Comparison of ENCODE assay signal across 15 cellular contexts in the genomic region with DNA sequence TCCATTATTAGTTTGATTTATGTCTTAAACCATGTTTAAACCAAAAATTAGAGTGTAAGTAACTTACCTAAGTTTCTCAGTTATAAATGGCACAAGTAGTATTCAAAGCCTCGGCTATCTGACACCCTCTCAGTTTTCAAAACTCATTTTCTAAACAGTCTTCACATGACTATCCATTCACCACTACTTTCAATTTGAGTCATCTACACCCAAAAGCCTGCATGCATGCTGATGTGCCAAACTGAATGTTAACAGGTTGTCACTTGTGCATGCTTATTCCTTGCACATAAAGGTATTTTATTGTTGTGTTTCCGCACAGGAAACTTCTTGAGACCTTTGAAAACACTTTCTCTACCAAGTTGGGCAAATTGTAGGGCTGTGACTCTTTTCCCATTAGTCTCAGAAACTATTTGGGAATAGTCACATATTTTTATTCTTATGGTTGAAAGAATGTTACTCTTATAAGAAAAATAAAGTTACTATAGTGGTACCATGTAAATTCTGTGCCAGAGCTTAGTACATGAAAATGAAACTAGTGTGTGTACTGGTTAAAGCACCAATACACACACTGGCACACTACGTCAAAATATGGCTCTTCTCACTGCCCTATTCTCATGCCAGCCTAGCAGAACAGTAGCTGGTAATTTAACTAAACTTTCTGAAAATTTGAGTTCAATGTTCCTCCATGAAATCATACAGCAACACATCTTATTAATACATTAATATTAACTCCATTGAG. TPM values are rescaled to one million over a fixed set of nuclear protein-coding genes. Genes with fewer than 3 reads are reported as not detected.
A peak's percentile ranks its signal among the peaks of the same experiment; 100 is the strongest.
DNase-seq lines count a peak whose midpoint lies in the region; ATAC-seq, FAIRE-seq and TF ChIP-seq lines count a peak whose summit lies in the region.
"Had no signal": no experiment of that assay in that cellular context is flagged by ENCODE, and none has a peak within 500 bp of the region (broad histone marks: within the 10 kb centered on the region; RNA-seq: fewer than 3 reads in every experiment).

No MANE protein-coding gene starts in this region.

- 92 to 93% methylated on average over 3 of the region's 3 CpGs for WGBS in testis, 2 donors
- 93 to 96% (median 93%) methylated on average over 3 of the region's 3 CpGs for WGBS in ovary, 3 donors

- no peak for TF ChIP-seq CTCF in testis (IDR thresholded peaks at IDR 0.05)
- TF ChIP-seq CTCF in ovary (IDR thresholded peaks at IDR 0.05): no peak

- peaks cover 2% of the 10 kb centered on the region for H3K4me1 ChIP-seq in testis
- no peaks in the 10 kb centered on the region for H3K4me1 ChIP-seq in ovary (ENCODE audit: insufficient read depth)
- H3K4me1 ChIP-seq: parathyroid adenoma had no signal

- intact Hi-C loops in testis (cut with DNase I; ENCODE audit: low total_unique reads): no loop called here
- intact Hi-C loops in head of caudate nucleus (cut with DNase I): no loop called here
- intact Hi-C loops in ovary (cut with DNase I): no loop called here

- H3K36me3 ChIP-seq in testis (ENCODE audit: low read depth, missing control alignments): no peaks in the 10 kb centered on the region
- H3K36me3 ChIP-seq in ovary: no peaks in the 10 kb centered on the region

- H3K27ac ChIP-seq in testis (no peak overlapping the region), ovary (no peak overlapping the region)
- H3K27ac ChIP-seq: parathyroid adenoma had no signal

- no peaks in the 10 kb centered on the region for H3K27me3 ChIP-seq in testis
- H3K27me3 ChIP-seq in ovary: no peaks in the 10 kb centered on the region

- H3K4me3 ChIP-seq in testis (no peak overlapping the region), ovary (no peak overlapping the region)
- H3K4me3 ChIP-seq: lung had no signal

- ATAC-seq in GM19351 (IDR thresholded peaks at IDR 0.05; ENCODE audit: unreplicated experiment): peak; percentile 96
- ATAC-seq in HG02678 (IDR thresholded peaks at IDR 0.05; ENCODE audit: unreplicated experiment): peak; percentile 91
- peak; percentile 93 for ATAC-seq in HG03432 (IDR thresholded peaks at IDR 0.05; ENCODE audit: unreplicated experiment)

- TF ChIP-seq POLR2A in GM12892 (IDR thresholded peaks at IDR 0.05; ENCODE audit: low read depth, low read length) (no peak), testis (IDR thresholded peaks at IDR 0.05) (no peak), ovary (IDR thresholded peaks at IDR 0.05) (no peak)

- peak; percentile 88 for FAIRE-seq in GM12892 (lab: Jason Lieb, UNC)

- no peak for TF ChIP-seq EP300 in ovary (IDR thresholded peaks at IDR 0.05)

- DNase-seq in GM12892 (ENCODE audit: insufficient read length): no peak
- no peak for DNase-seq in testis
- DNase-seq in head of caudate nucleus: no peak
- DNase-seq in activated CD4-positive, alpha-beta T cell treated with anti-CD3 and anti-CD28 coated beads for 4 hours: no peak
- no peak for DNase-seq in ovary
- DNase-seq: activated CD4-positive, alpha-beta T cell treated with anti-CD3 and anti-CD28 coated beads, Interleukin-2, amount 10 ng/mL, durations not matched to agents 24 days and 14 days; activated naive CD8-positive, alpha-beta T cell treated with anti-CD3 and anti-CD28 coated beads for 36 hours; HFFc6; NCI-H82; SK-N-SH had no signal

- no peaks in the 10 kb centered on the region for H3K9me3 ChIP-seq in testis
- no peaks in the 10 kb centered on the region for H3K9me3 ChIP-seq in ovary
- H3K9me3 ChIP-seq: SK-N-SH had no signal

RNA-seq across cellular contexts. Expression of gene OR51E2, which starts 2.2 kb away (rescaled TPM):
- not detected for polyA plus RNA-seq in GM12892 (2012; ENCODE audit: missing spikeins)
- total RNA-seq in testis (under 1 TPM in 1 of 2 donors, not detected in 1; 0.47 TPM), ovary (under 1 TPM in 4 of 7 donors, not detected in 3; 0.11 to 0.65 (median 0.23) TPM)
- polyA plus RNA-seq in testis (ENCODE audit: insufficient read depth, low read depth, low replicate concordance) (0.17 TPM), ovary (1 to 10 TPM in 1 of 2 donors, under 1 TPM in 1; 0.67 to 2.0 TPM)
- total RNA-seq: activated CD4-positive, alpha-beta T cell treated with anti-CD3 and anti-CD28 coated beads, Interleukin-2, amount 10 ng/mL, durations not matched to agents 24 days and 14 days; activated naive CD8-positive, alpha-beta T cell treated with anti-CD3 and anti-CD28 coated beads for 36 hours; lung had no signal
- polyA plus RNA-seq: lung, SK-N-SH had no signal

RNA-seq across cellular contexts. Expression of gene MMP26, which starts 4.7 kb away (rescaled TPM):
- polyA plus RNA-seq in GM12892 (2012; ENCODE audit: missing spikeins): not detected
- total RNA-seq in testis (under 1 TPM in 1 of 2 donors, not detected in 1; 0.55 TPM), ovary (under 1 TPM in 1 of 7 donors, not detected in 6; 0.23 TPM)
- polyA plus RNA-seq in testis (ENCODE audit: insufficient read depth, low read depth, low replicate concordance) (1.1 TPM), ovary (not detected)
- total RNA-seq: activated CD4-positive, alpha-beta T cell treated with anti-CD3 and anti-CD28 coated beads, Interleukin-2, amount 10 ng/mL, durations not matched to agents 24 days and 14 days; activated naive CD8-positive, alpha-beta T cell treated with anti-CD3 and anti-CD28 coated beads for 36 hours; HFFc6; lung had no signal
- polyA plus RNA-seq: lung, SK-N-SH had no signal

RNA-seq across cellular contexts. Expression of gene OR51E1, which starts 56.1 kb away (rescaled TPM):
- not detected for polyA plus RNA-seq in GM12892 (2012; ENCODE audit: missing spikeins)
- total RNA-seq in testis: under 1 TPM; 0.31 to 0.55 TPM
- 0.59 TPM for polyA plus RNA-seq in testis (ENCODE audit: insufficient read depth, low read depth, low replicate concordance)
- total RNA-seq in ovary: 1 to 10 TPM in 1 of 7 donors, under 1 TPM in 5, not detected in 1; 0.12 to 1.4 (median 0.27) TPM
- 1 to 10 TPM; 1.6 to 3.5 TPM for polyA plus RNA-seq in ovary
- total RNA-seq: activated CD4-positive, alpha-beta T cell treated with anti-CD3 and anti-CD28 coated beads, Interleukin-2, amount 10 ng/mL, durations not matched to agents 24 days and 14 days; activated naive CD8-positive, alpha-beta T cell treated with anti-CD3 and anti-CD28 coated beads for 36 hours; HFFc6 had no signal
- polyA plus RNA-seq: SK-N-SH had no signal
